Comparison of ENCODE assay signal across 20 cellular contexts in genomic region chr11:20429216-20429615, GRCh38. TPM values are rescaled to one million over a fixed set of nuclear protein-coding genes. Genes with fewer than 3 reads are reported as not detected.
DNase-seq lines count a peak whose midpoint lies in the region; ATAC-seq, FAIRE-seq and TF ChIP-seq lines count a peak whose summit lies in the region.
"Had no signal": no experiment of that assay in that cellular context is flagged by ENCODE, and none has a peak within 500 bp of the region (broad histone marks: within the 10 kb centered on the region; RNA-seq: fewer than 3 reads in every experiment).

No MANE protein-coding gene starts in this region.

- POLR2A ChIA-PET in activated CD8-positive, alpha-beta T cell treated with anti-CD3 and anti-CD28 coated beads for 36 hours (lab: Charles Lee): no interaction called here

- H3K27ac Mint-ChIP-seq in CD4-positive, CD25-positive, alpha-beta regulatory T cell: peak overlapping the region in 2 of 3 donors; percentile 64 to 87
- H3K27ac Mint-ChIP-seq in naive B cell (peak overlapping the region in 4 of 6 donors; percentile 39 to 87 (median 68)), GM23338 (no peak overlapping the region)
- no peak overlapping the region for H3K27ac Mint-ChIP-seq in activated CD8-positive, alpha-beta T cell treated with anti-CD3 and anti-CD28 coated beads for 36 hours
- H3K27ac Mint-ChIP-seq: B cell, HFFc6 had no signal

- no peak overlapping the region for H3K4me3 ChIP-seq in CD4-positive, CD25-positive, alpha-beta regulatory T cell (ENCODE audit: low read depth, low read length)
- H3K4me3 ChIP-seq in bronchial epithelial cell (ENCODE audit: low read depth, low read length): no peak overlapping the region
- no peak overlapping the region for H3K4me3 ChIP-seq in thyroid gland (replicated peaks in 1 of 3)
- H3K4me3 ChIP-seq in GM23338: no peak overlapping the region
- H3K4me3 ChIP-seq: K562 had no signal

- CTCF ChIA-PET in activated CD8-positive, alpha-beta T cell treated with anti-CD3 and anti-CD28 coated beads for 36 hours (lab: Charles Lee): interaction anchor here (1.2 kb wide), 1 partner anchor 10 kb away, joined by 3 read pairs; no protein-coding TSS in a partner anchor

- no peak for ATAC-seq in CD4-positive, CD25-positive, alpha-beta regulatory T cell (ENCODE audit: low read depth in 2 of 2)
- ATAC-seq in naive B cell (ENCODE audit: low read depth in 2 of 2) (no peak), GM23338 (no peak), HG02973 (IDR thresholded peaks at IDR 0.05; ENCODE audit: unreplicated experiment) (no peak)
- ATAC-seq in activated CD8-positive, alpha-beta T cell treated with anti-CD3 and anti-CD28 coated beads for 36 hours: no peak
- ATAC-seq: K562 had no signal

- TF ChIP-seq POLR2A in thyroid gland (IDR thresholded peaks at IDR 0.05): no peak

- no peaks in the 10 kb centered on the region for H3F3A ChIP-seq in GM23338 (replicated peaks; ENCODE audit: low read depth)

- H3K4me2 ChIP-seq in GM23338: no peak overlapping the region

- peaks cover 0 to 8% (median 7%) of the 10 kb centered on the region in 4 donors for H3K4me1 Mint-ChIP-seq in CD4-positive, CD25-positive, alpha-beta regulatory T cell
- H3K4me1 Mint-ChIP-seq in naive B cell (peaks cover 0 to 4% (median 0%) of the 10 kb centered on the region in 3 donors), GM23338 (no peaks in the 10 kb centered on the region)
- H3K4me1 Mint-ChIP-seq in activated CD8-positive, alpha-beta T cell treated with anti-CD3 and anti-CD28 coated beads for 36 hours (ENCODE audit: low read depth): no peaks in the 10 kb centered on the region
- H3K4me1 Mint-ChIP-seq: B cell had no signal

- TF ChIP-seq CTCF in bronchial epithelial cell (IDR thresholded peaks at IDR 0.05; ENCODE audit: insufficient read depth, low read length, severe bottlenecking) (no peak), thyroid gland (IDR thresholded peaks at IDR 0.05) (no peak), GM23338 (conservative IDR thresholded peaks at IDR 0.05; ENCODE audit: low read depth in 2 of 2) (no peak)
- TF ChIP-seq CTCF in activated CD8-positive, alpha-beta T cell treated with anti-CD3 and anti-CD28 coated beads for 36 hours (IDR thresholded peaks at IDR 0.05): no peak

- H3K9me3 ChIP-seq in CD4-positive, CD25-positive, alpha-beta regulatory T cell (ENCODE audit: control insufficient read depth in 2 of 2, low read length in 2 of 2): no peaks in the 10 kb centered on the region
- no peaks in the 10 kb centered on the region for H3K9me3 ChIP-seq in thyroid gland

- intact Hi-C loops in thyroid gland (cut with DNase I): no loop called here
- intact Hi-C loops in activated CD8-positive, alpha-beta T cell treated with anti-CD3 and anti-CD28 coated beads for 36 hours (cut with micrococcal nuclease): no loop called here

- no peak overlapping the region for H3K4me3 Mint-ChIP-seq in CD4-positive, CD25-positive, alpha-beta regulatory T cell
- no peak overlapping the region for H3K4me3 Mint-ChIP-seq in naive B cell
- no peak overlapping the region for H3K4me3 Mint-ChIP-seq in activated CD8-positive, alpha-beta T cell treated with anti-CD3 and anti-CD28 coated beads for 36 hours
- no peak overlapping the region for H3K4me3 Mint-ChIP-seq in GM23338
- H3K4me3 Mint-ChIP-seq: B cell; CD4-positive, alpha-beta memory T cell; HFFc6 had no signal

- no peaks in the 10 kb centered on the region for H3K27me3 ChIP-seq in CD4-positive, CD25-positive, alpha-beta regulatory T cell (ENCODE audit: control insufficient read depth, insufficient read depth, low read length)
- H3K27me3 ChIP-seq in bronchial epithelial cell (ENCODE audit: control insufficient read depth, insufficient read depth, low read length): no peaks in the 10 kb centered on the region
- no peaks in the 10 kb centered on the region for H3K27me3 ChIP-seq in thyroid gland
- no peaks in the 10 kb centered on the region for H3K27me3 ChIP-seq in GM23338 (ENCODE audit: insufficient read depth)

- H3K9me3 Mint-ChIP-seq in CD4-positive, CD25-positive, alpha-beta regulatory T cell: no peaks in the 10 kb centered on the region
- H3K9me3 Mint-ChIP-seq in naive B cell (no peaks in the 10 kb centered on the region), GM23338 (no peaks in the 10 kb centered on the region)
- H3K9me3 Mint-ChIP-seq in activated CD8-positive, alpha-beta T cell treated with anti-CD3 and anti-CD28 coated beads for 36 hours: no peaks in the 10 kb centered on the region
- H3K9me3 Mint-ChIP-seq: CD4-positive, alpha-beta memory T cell; HFFc6 had no signal

- WGBS in thyroid gland, 2 donors: 46 to 83% methylated on average over 5 of the region's 5 CpGs

- FAIRE-seq in bronchial epithelial cell (lab: Jason Lieb, UNC): peak; percentile 68
- FAIRE-seq: D721Med, G401.6, GM12891 had no signal

- no peaks in the 10 kb centered on the region for H3K4me1 ChIP-seq in CD4-positive, CD25-positive, alpha-beta regulatory T cell (ENCODE audit: control insufficient read depth, insufficient read depth, low read length, poor library complexity, severe bottlenecking)
- H3K4me1 ChIP-seq in thyroid gland: peaks cover 11 to 13% of the 10 kb centered on the region in 2 donors
- H3K4me1 ChIP-seq in GM23338 (ENCODE audit: insufficient read depth): no peaks in the 10 kb centered on the region

- H3K27ac ChIP-seq in CD4-positive, CD25-positive, alpha-beta regulatory T cell (ENCODE audit: insufficient read depth, low read length, poor library complexity, severe bottlenecking): no peak overlapping the region
- peak overlapping the region in 2 of 3 donors; percentile 40 to 51 for H3K27ac ChIP-seq in thyroid gland
- no peak overlapping the region for H3K27ac ChIP-seq in GM23338 (ENCODE audit: low read depth)

- H3K79me2 ChIP-seq in GM23338 (replicated peaks; ENCODE audit: insufficient read depth): no peaks in the 10 kb centered on the region

- no peak overlapping the region for H2AFZ ChIP-seq in GM23338

- H3K27me3 Mint-ChIP-seq in CD4-positive, CD25-positive, alpha-beta regulatory T cell: no peaks in the 10 kb centered on the region
- H3K27me3 Mint-ChIP-seq in naive B cell (no peaks in the 10 kb centered on the region), GM23338 (ENCODE audit: insufficient read depth, low read depth, poor library complexity) (no peaks in the 10 kb centered on the region)
- no peaks in the 10 kb centered on the region for H3K27me3 Mint-ChIP-seq in activated CD8-positive, alpha-beta T cell treated with anti-CD3 and anti-CD28 coated beads for 36 hours
- H3K27me3 Mint-ChIP-seq: B cell; CD4-positive, alpha-beta memory T cell had no signal

- peaks cover 16% of the 10 kb centered on the region for H3K36me3 ChIP-seq in CD4-positive, CD25-positive, alpha-beta regulatory T cell (ENCODE audit: control insufficient read depth, insufficient read depth, low read length)
- H3K36me3 ChIP-seq in bronchial epithelial cell (ENCODE audit: control insufficient read depth, insufficient read depth, low read length) (no peaks in the 10 kb centered on the region), thyroid gland (no peaks in the 10 kb centered on the region), GM23338 (ENCODE audit: insufficient read depth) (peaks cover 4% of the 10 kb centered on the region; the same call in 1 of the 2 replicates)

- peaks cover 27% of the 10 kb centered on the region for H3K36me3 Mint-ChIP-seq in CD4-positive, CD25-positive, alpha-beta regulatory T cell
- H3K36me3 Mint-ChIP-seq in naive B cell: peaks cover 0 to 23% of the 10 kb centered on the region in 2 donors
- peaks cover 35% of the 10 kb centered on the region for H3K36me3 Mint-ChIP-seq in activated CD8-positive, alpha-beta T cell treated with anti-CD3 and anti-CD28 coated beads for 36 hours (ENCODE audit: low read depth)
- H3K36me3 Mint-ChIP-seq in GM23338 (ENCODE audit: low read depth): peaks cover 1% of the 10 kb centered on the region; the same call in 1 of the 3 replicates

- DNase-seq in CD4-positive, CD25-positive, alpha-beta regulatory T cell: no peak
- DNase-seq in bronchial epithelial cell (ENCODE audit: low read depth) (no peak), naive B cell (no peak), thyroid gland (peak; percentile 87), GM23338 (ENCODE audit: low spot score) (no peak)
- DNase-seq in activated CD8-positive, alpha-beta T cell treated with anti-CD3 and anti-CD28 coated beads for 36 hours: no peak
- DNase-seq: C1 segment of cervical spinal cord; CD4-positive, alpha-beta memory T cell; COR-L47; DMS153; DMS79 treated with DMSO at 0.1 percent for 48 hours; EL; HCEC 1CT; HFFc6 had no signal

- no peaks in the 10 kb centered on the region for H3K9me2 ChIP-seq in GM23338 (ENCODE audit: insufficient read depth)

- H4K20me1 ChIP-seq in GM23338 (replicated peaks; ENCODE audit: insufficient read depth): no peaks in the 10 kb centered on the region

TF ChIP-seq in GM23338, 12 proteins besides CTCF, POLR2A, EP300 and RAD21:
- TF ChIP-seq ZNF331 (CRISPR knock-in tag; IDR thresholded peaks at IDR 0.05; ENCODE audit: low read depth) (no peak), ZNF114 (CRISPR knock-in tag; IDR thresholded peaks at IDR 0.05) (no peak), ETS1 (IDR thresholded peaks at IDR 0.05) (no peak), STAT1 (IDR thresholded peaks at IDR 0.05; ENCODE audit: unreplicated experiment) (no peak)

RNA-seq across cellular contexts. Expression of gene PRMT3, which starts 41.7 kb away (rescaled TPM):
- total RNA-seq in CD4-positive, CD25-positive, alpha-beta regulatory T cell: 12.3 TPM
- polyA plus RNA-seq in CD4-positive, CD25-positive, alpha-beta regulatory T cell: 10 to 100 TPM in 1 of 4 donors, 1 to 10 TPM in 3; 5.6 to 13.1 (median 7.1) TPM
- 26.9 and 31.6 TPM in 2 replicates for total RNA-seq in bronchial epithelial cell
- 10 to 100 TPM in 3 of 6 donors, 1 to 10 TPM in 3; 5.8 to 17.1 (median 9.5) TPM for polyA plus RNA-seq in naive B cell (ENCODE audit: low read depth in 6 of 6)
- 10 to 100 TPM; 40.3 to 81.1 (median 75.3) TPM for total RNA-seq in thyroid gland
- total RNA-seq in activated CD8-positive, alpha-beta T cell treated with anti-CD3 and anti-CD28 coated beads for 36 hours: 10 to 100 TPM; 33.3 to 36.4 TPM
- 31.8 and 35.0 TPM in 2 replicates for total RNA-seq in GM23338 (2014; rRNA removed; shearing (Covaris generic))
- polyA plus RNA-seq in GM23338 (2016; fragmentation: Nextera tagmentation; extraction: Ambion mirVana): 19.0 and 19.1 TPM in 2 replicates

Comparison
In these comparisons a context has a peak if more than half of its experiments do, and no peak if none do; other contexts are left out.
1. DNase-seq: peak in thyroid gland (2 of 2); none in CD4-positive, CD25-positive, alpha-beta regulatory T cell (0 of 3), bronchial epithelial cell (single experiment), naive B cell (single experiment), activated CD8-positive, alpha-beta T cell treated with anti-CD3 and anti-CD28 coated beads for 36 hours (single experiment) and GM23338 (single experiment).
2. H3K27ac ChIP-seq: peak in thyroid gland (2 of 3); none in CD4-positive, CD25-positive, alpha-beta regulatory T cell (single experiment) and GM23338 (single experiment).
3. H3K27ac Mint-ChIP-seq: peak in CD4-positive, CD25-positive, alpha-beta regulatory T cell (2 of 3) and naive B cell (4 of 6); none in activated CD8-positive, alpha-beta T cell treated with anti-CD3 and anti-CD28 coated beads for 36 hours (single experiment) and GM23338 (single experiment).